ENCODE assay signal across 1 cellular context in genomic region chr20:45495438-45495985, GRCh38.
A peak's percentile ranks its signal among the peaks of the same experiment; 100 is the strongest.
TF ChIP-seq lines count a peak whose summit lies in the region.

No MANE protein-coding gene starts in this region.

TF ChIP-seq in HepG2, 621 proteins besides CTCF, POLR2A, EP300 and RAD21:
- TF ChIP-seq HMG20A (CRISPR knock-in tag; IDR thresholded peaks at IDR 0.05; ENCODE audit: borderline replicate concordance) (no peak), ZBTB3 (CRISPR knock-in tag; IDR thresholded peaks at IDR 0.05; ENCODE audit: borderline replicate concordance, low read depth) (no peak), CEBPB (IDR thresholded peaks at IDR 0.05; ENCODE audit: borderline replicate concordance, low read depth, low read length) (peak; percentile 20; the same call in 1 of the 2 replicates)
